13 cellular contexts compared by ENCODE assay signal in the genomic region with DNA sequence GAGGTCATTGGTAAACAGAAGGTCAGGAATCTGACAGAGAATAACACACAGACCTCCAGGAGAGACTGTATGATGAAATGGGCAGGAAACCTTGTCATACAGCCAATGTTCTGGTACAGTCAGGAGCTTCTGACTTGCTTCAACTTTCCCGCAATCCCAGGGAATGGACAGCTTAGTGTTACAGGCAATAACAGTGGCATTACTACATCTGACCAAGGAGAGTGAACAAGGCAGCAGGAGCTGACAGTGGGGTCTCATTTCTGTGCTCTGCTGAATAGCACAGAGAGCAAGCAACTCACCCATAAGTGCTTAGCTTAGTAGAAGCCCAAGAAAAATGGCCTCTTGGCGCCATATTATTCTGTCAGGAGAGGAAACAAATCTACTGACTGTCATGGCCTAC.
DNase-seq lines count a peak whose midpoint lies in the region; ATAC-seq and TF ChIP-seq lines count a peak whose summit lies in the region.
"Had no signal": no experiment of that assay in that cellular context is flagged by ENCODE, and none has a peak within 500 bp of the region (broad histone marks: within the 10 kb centered on the region; RNA-seq: fewer than 3 reads in every experiment).

No MANE protein-coding gene starts in this region.

- H3K4me1 ChIP-seq in adipocyte (ENCODE audit: control insufficient read depth, insufficient read depth, low read length) (no peaks in the 10 kb centered on the region), right lobe of liver (no peaks in the 10 kb centered on the region)
- H3K4me1 ChIP-seq: Caco-2, HAP-1 had no signal

- H3K9ac ChIP-seq in adipocyte (ENCODE audit: low read length) = no peak overlapping the region
- H3K9ac ChIP-seq: GM23248 had no signal

- TF ChIP-seq CTCF in right lobe of liver (IDR thresholded peaks at IDR 0.05) = no peak

- intact Hi-C loops in right lobe of liver (cut with DNase I) = no loop called here

- WGBS in right lobe of liver (ENCODE audit: insufficient coverage, low coverage, low lambda C conversion rate, missing lambda C conversion rate) = 83% methylated on average over 2 of the region's 2 CpGs

- ATAC-seq in GM18861 (IDR thresholded peaks at IDR 0.05; ENCODE audit: unreplicated experiment) (no peak), right lobe of liver (no peak)

- no peaks in the 10 kb centered on the region for H3K27me3 ChIP-seq in adipocyte (replicated peaks; ENCODE audit: control insufficient read depth, insufficient read depth, low read length)
- no peaks in the 10 kb centered on the region for H3K27me3 ChIP-seq in right lobe of liver

- DNase-seq in adipocyte (ENCODE audit: low read depth) (peak; percentile 5), fibroblast of peridontal ligament (ENCODE audit: extremely low read depth) (peak; percentile 15), skeletal muscle cell (ENCODE audit: low read depth) (peak; percentile 4), epidermal melanocyte (ENCODE audit: insufficient read length, low spot score) (no peak), right lobe of liver (no peak)
- DNase-seq: ACHN; AML-193; Caco-2; CD4-positive, alpha-beta T cell; GM23248 had no signal

- H3K36me3 ChIP-seq in adipocyte (ENCODE audit: control insufficient read depth, insufficient read depth, low read length, severe bottlenecking) = no peaks in the 10 kb centered on the region
- no peaks in the 10 kb centered on the region for H3K36me3 ChIP-seq in right lobe of liver
- H3K36me3 ChIP-seq: HAP-1 had no signal

- H3K9me3 ChIP-seq in adipocyte (ENCODE audit: control insufficient read depth, low read length) (no peaks in the 10 kb centered on the region), right lobe of liver (no peaks in the 10 kb centered on the region)
- H3K9me3 ChIP-seq: Caco-2, HAP-1 had no signal

- no peak for TF ChIP-seq POLR2A in right lobe of liver (IDR thresholded peaks at IDR 0.05)

- no peak overlapping the region for H3K4me3 ChIP-seq in adipocyte (ENCODE audit: low read length)
- no peak overlapping the region for H3K4me3 ChIP-seq in skeletal muscle cell (ENCODE audit: low read depth, low read length)
- H3K4me3 ChIP-seq in right lobe of liver = no peak overlapping the region
- H3K4me3 ChIP-seq: GM23248, HAP-1 had no signal

- no peak overlapping the region for H3K27ac ChIP-seq in right lobe of liver
- H3K27ac ChIP-seq: C4-2B, GM23248 had no signal

Comparison
In these comparisons a context has a peak if more than half of its experiments do, and no peak if none do; other contexts are left out.
1. DNase-seq: peak in adipocyte (single experiment), fibroblast of peridontal ligament (single experiment) and skeletal muscle cell (single experiment); none in epidermal melanocyte (single experiment) and right lobe of liver (0 of 3).